10 cellular contexts compared by ENCODE assay signal in the genomic region with DNA sequence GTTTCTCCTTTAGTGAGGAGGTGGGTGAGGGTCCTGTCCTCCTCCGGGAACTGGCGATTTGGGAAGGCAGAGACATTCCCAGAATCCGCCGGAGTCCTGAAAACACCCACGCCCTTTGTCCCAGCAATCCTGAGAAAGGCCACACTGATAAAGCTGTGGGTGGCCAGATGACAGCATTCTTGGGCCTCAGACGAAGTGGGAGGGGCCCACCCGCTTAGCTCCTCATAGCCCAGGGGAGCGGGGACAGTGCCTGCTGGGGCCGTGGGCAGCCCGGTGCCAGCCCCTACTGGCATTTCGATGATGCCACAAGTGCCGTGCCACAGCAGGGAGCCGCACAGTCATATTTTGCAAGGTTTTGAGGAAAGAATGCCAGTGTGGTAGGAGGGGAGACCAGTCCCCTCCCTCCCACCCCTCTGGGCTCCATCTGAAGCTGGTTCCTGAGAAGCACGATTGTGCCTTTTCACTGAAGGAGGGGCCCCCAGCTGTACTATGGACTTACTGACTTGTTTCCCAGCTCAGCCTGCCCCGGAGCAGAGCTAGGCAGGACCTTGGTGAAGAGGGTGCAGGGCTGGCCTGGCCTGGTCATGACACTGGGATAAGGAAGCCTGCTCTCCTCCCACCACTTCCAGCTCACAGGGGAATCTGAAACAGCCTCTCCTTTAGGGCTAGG. TPM values are rescaled to one million over a fixed set of nuclear protein-coding genes. Genes with fewer than 3 reads are reported as not detected.
DNase-seq lines count a peak whose midpoint lies in the region; ATAC-seq and TF ChIP-seq lines count a peak whose summit lies in the region.
"Had no signal": no experiment of that assay in that cellular context is flagged by ENCODE, and none has a peak within 500 bp of the region (broad histone marks: within the 10 kb centered on the region; RNA-seq: fewer than 3 reads in every experiment).

No MANE protein-coding gene starts in this region.

- H3K4me3 ChIP-seq in H7 (ENCODE audit: insufficient read depth, low read depth, low read length), result no peak overlapping the region
- no peak overlapping the region for H3K4me3 ChIP-seq in mammary epithelial cell (replicated peaks in 1 of 3; ENCODE audit: insufficient read depth in 1 of 3, low read depth in 2 of 3, low read length in 3 of 3)
- no peak overlapping the region for H3K4me3 ChIP-seq in left lung
- peak overlapping the region in 1 of 5 donors; percentile 5 for H3K4me3 ChIP-seq in subcutaneous abdominal adipose tissue (ENCODE audit: low read depth in 1 of 5, low read length in 5 of 5)
- no peak overlapping the region for H3K4me3 ChIP-seq in esophagus squamous epithelium

- H3K9me3 ChIP-seq in mammary epithelial cell (replicated peaks; ENCODE audit: insufficient read depth, low read length), result no peaks in the 10 kb centered on the region
- H3K9me3 ChIP-seq in left lung, result no peaks in the 10 kb centered on the region
- H3K9me3 ChIP-seq in subcutaneous abdominal adipose tissue (ENCODE audit: control insufficient read depth in 5 of 5, low read length in 5 of 5), result no peaks in the 10 kb centered on the region
- H3K9me3 ChIP-seq in esophagus squamous epithelium, result no peaks in the 10 kb centered on the region

- no peaks in the 10 kb centered on the region for H4K20me1 ChIP-seq in mammary epithelial cell (ENCODE audit: insufficient read depth, low read length)

- H3K9ac ChIP-seq in mammary epithelial cell (ENCODE audit: insufficient read depth, low read length) (no peak overlapping the region), subcutaneous abdominal adipose tissue (ENCODE audit: low read length in 5 of 5) (peak overlapping the region in 3 of 5 donors; percentile 9 to 48 (median 41))

- peak overlapping the region; percentile 0 for H3K4me2 ChIP-seq in mammary epithelial cell (ENCODE audit: insufficient read depth, low read depth, low read length)

- H3K27ac ChIP-seq in mammary epithelial cell (ENCODE audit: insufficient read depth, low read depth, low read length), result peak overlapping the region; percentile 3
- peak overlapping the region; percentile 19 to 45 for H3K27ac ChIP-seq in left lung
- H3K27ac ChIP-seq in subcutaneous abdominal adipose tissue (ENCODE audit: low read depth, low read length), result peak overlapping the region; percentile 49
- peak overlapping the region in 2 of 4 donors; percentile 37 to 48 for H3K27ac ChIP-seq in esophagus squamous epithelium

- no TSS peak for BruUV-seq in mammary epithelial cell (replicated peaks; lab: Mats Ljungman, UMichigan)

- ATAC-seq in left lung (peak; percentile 75), GM19328 (IDR thresholded peaks at IDR 0.05; ENCODE audit: unreplicated experiment) (no peak), HG03457 (IDR thresholded peaks at IDR 0.05; ENCODE audit: unreplicated experiment) (no peak)

- TF ChIP-seq POLR2A in esophagus squamous epithelium (IDR thresholded peaks at IDR 0.05), result no peak

- H3K4me1 ChIP-seq in mammary epithelial cell (ENCODE audit: insufficient read depth, low read length), result peaks cover 38% of the 10 kb centered on the region
- H3K4me1 ChIP-seq in left lung, result peaks cover 13 to 22% of the 10 kb centered on the region in 2 donors
- H3K4me1 ChIP-seq in subcutaneous abdominal adipose tissue (ENCODE audit: control insufficient read depth in 5 of 5, insufficient read depth in 5 of 5, low read length in 5 of 5), result peaks cover 7 to 27% (median 12%) of the 10 kb centered on the region in 5 donors
- peaks cover 0 to 49% (median 7%) of the 10 kb centered on the region in 3 donors for H3K4me1 ChIP-seq in esophagus squamous epithelium

- DNase-seq in H7 (peak; percentile 82), mammary epithelial cell (no peak), left lung (peak; percentile 32 to 77), esophagus squamous epithelium (lab: John Stamatoyannopoulos, UW) (no peak), D341Med (ENCODE audit: low spot score) (no peak)
- DNase-seq: effector CD4-positive, alpha-beta T cell had no signal

- H3K36me3 ChIP-seq in H7 (replicated peaks; ENCODE audit: control insufficient read depth, insufficient read depth, low read length), result no peaks in the 10 kb centered on the region
- H3K36me3 ChIP-seq in mammary epithelial cell (ENCODE audit: insufficient read depth, low read length), result no peaks in the 10 kb centered on the region
- H3K36me3 ChIP-seq in left lung, result no peaks in the 10 kb centered on the region
- H3K36me3 ChIP-seq in subcutaneous abdominal adipose tissue (ENCODE audit: control insufficient read depth in 5 of 5, insufficient read depth in 5 of 5, low read length in 5 of 5), result no peaks in the 10 kb centered on the region
- H3K36me3 ChIP-seq in esophagus squamous epithelium, result no peaks in the 10 kb centered on the region

- WGBS in mammary epithelial cell (ENCODE audit: low coverage, missing lambda C conversion rate), result 25% methylated on average over 13 of the region's 15 CpGs
- WGBS in esophagus squamous epithelium, 2 donors, result 65% methylated on average over 4 of the region's 15 CpGs; no CpG with 5 or more reads in 1 of the 2 donors

- intact Hi-C loops in mammary epithelial cell (cut with micrococcal nuclease) (no loop called here), left lung (cut with DNase I) (no loop called here), esophagus squamous epithelium (cut with DNase I) (no loop called here)

- peak overlapping the region; percentile 37 for H2AFZ ChIP-seq in mammary epithelial cell (ENCODE audit: low read depth, low read length)

- H3K27me3 ChIP-seq in H7 (ENCODE audit: control insufficient read depth, insufficient read depth, low read length) (no peaks in the 10 kb centered on the region), mammary epithelial cell (ENCODE audit: insufficient read depth, low read length) (no peaks in the 10 kb centered on the region), left lung (no peaks in the 10 kb centered on the region), subcutaneous abdominal adipose tissue (ENCODE audit: control insufficient read depth in 5 of 5, insufficient read depth in 4 of 5, low read length in 5 of 5) (no peaks in the 10 kb centered on the region), esophagus squamous epithelium (no peaks in the 10 kb centered on the region)

- in situ Hi-C loops in mammary epithelial cell (cut with MboI; ENCODE audit: low sequenced_read_pairs in 2 of 2), result no loop called here

- CTCF ChIA-PET in mammary epithelial cell (lab: Charles Lee; ENCODE audit: low non-redundant PET), result interaction anchor here (0.9 kb wide), 1 partner anchor 11 kb away, joined by 8 read pairs; no protein-coding TSS in a partner anchor

- dilution Hi-C loops in mammary epithelial cell (cut with HindIII; ENCODE audit: low sequenced_read_pairs), result no loop called here

- TF ChIP-seq CTCF in mammary epithelial cell (conservative IDR thresholded peaks at IDR 0.05 in 1 of 2, IDR thresholded peaks at IDR 0.05 in 1 of 2; ENCODE audit: extremely low read depth in 1 of 2, insufficient read depth in 1 of 2, low read depth in 1 of 2, low read length in 2 of 2), result no peak
- TF ChIP-seq CTCF in left lung (IDR thresholded peaks at IDR 0.05), result no peak
- TF ChIP-seq CTCF in esophagus squamous epithelium (IDR thresholded peaks at IDR 0.05), result no peak

- no peaks in the 10 kb centered on the region for H3K79me2 ChIP-seq in mammary epithelial cell (ENCODE audit: insufficient read depth, low read length)

RNA-seq across cellular contexts. Expression of gene MPRIP, which starts 20.9 kb away (rescaled TPM):
- 70.2 and 73.9 TPM in 2 replicates for total RNA-seq in H7 (2014; rRNA removed; shearing (Covaris generic))
- 100 to 1,000 TPM; 168 to 352 TPM for total RNA-seq in mammary epithelial cell
- 171 TPM for polyA plus RNA-seq in mammary epithelial cell
- 766 TPM for polyA minus RNA-seq in mammary epithelial cell
- total RNA-seq in left lung, result 100 to 1,000 TPM; 259 to 338 TPM
- 100 to 1,000 TPM in 3 of 4 donors, 10 to 100 TPM in 1; 65.7 to 168 (median 147) TPM for total RNA-seq in esophagus squamous epithelium

RNA-seq across cellular contexts. Expression of gene TNFRSF13B, which starts 49.4 kb away (rescaled TPM):
- total RNA-seq in H7 (2014; rRNA removed; shearing (Covaris generic)), result 0.21 TPM in 1 of 2 replicates, not detected in the other
- total RNA-seq in mammary epithelial cell (not detected), left lung (under 1 TPM; 0.61 to 0.79 TPM), esophagus squamous epithelium (not detected)
- not detected for polyA plus RNA-seq in mammary epithelial cell
- not detected for polyA minus RNA-seq in mammary epithelial cell
- total RNA-seq: lung microvascular endothelial cell had no signal

Comparison
In these comparisons a context has a peak if more than half of its experiments do, and no peak if none do; other contexts are left out.
1. DNase-seq: peak in H7 (single experiment) and left lung (2 of 2); none in mammary epithelial cell (single experiment), esophagus squamous epithelium (single experiment) and D341Med (single experiment).